ENCODE assay signal across 10 cellular contexts in the genomic region with DNA sequence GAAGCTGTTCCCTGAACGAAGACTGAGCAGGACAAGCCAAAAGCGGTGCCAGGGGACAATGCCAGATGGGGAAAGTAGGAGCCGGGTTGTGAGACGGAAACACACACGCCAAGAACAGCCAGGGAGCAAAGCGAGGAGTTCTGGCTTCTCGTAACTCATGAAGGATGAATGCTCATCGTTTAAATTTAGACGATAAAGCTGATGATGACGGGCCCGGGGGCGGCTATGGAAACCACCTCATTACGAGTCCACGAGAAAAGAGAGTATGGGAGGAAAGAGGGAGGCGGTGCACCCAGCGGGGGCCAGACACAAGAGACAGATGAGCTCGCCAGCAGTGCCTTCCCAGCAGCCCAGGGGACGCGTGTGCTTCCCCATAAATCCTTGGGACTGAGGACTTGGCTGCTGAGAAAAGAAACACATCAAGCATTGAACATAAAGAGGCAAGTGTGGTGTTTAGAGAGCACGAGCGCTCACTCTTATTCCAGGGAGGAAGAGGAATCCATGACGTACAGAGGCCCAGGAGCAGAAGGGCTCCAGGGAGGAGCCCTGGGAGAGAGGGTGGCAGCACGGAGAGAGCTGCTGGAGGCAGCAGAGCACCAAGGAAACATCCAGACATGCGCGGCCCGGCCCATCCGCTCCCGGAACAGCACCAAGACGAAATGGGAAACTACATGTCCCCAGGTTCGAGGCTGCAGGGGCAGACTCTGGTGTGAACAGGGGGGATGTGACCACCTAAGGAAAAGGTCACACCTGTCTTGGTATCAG.
DNase-seq lines count a peak whose midpoint lies in the region; ATAC-seq and TF ChIP-seq lines count a peak whose summit lies in the region.
"Had no signal": no experiment of that assay in that cellular context is flagged by ENCODE, and none has a peak within 500 bp of the region (broad histone marks: within the 10 kb centered on the region; RNA-seq: fewer than 3 reads in every experiment).

No MANE protein-coding gene starts in this region.

- H3K9me3 ChIP-seq in SK-N-MC (ENCODE audit: low read depth, low read length): no peaks in the 10 kb centered on the region
- H3K9me3 ChIP-seq in smooth muscle cell (replicated peaks; ENCODE audit: low read depth): no peaks in the 10 kb centered on the region

- H3K79me2 ChIP-seq in smooth muscle cell (ENCODE audit: low read depth): no peaks in the 10 kb centered on the region

- H3K27me3 Mint-ChIP-seq in WTC11 (ENCODE audit: low read depth): no peaks in the 10 kb centered on the region

- no peak overlapping the region for H3K4me3 ChIP-seq in SK-N-MC
- H3K4me3 ChIP-seq in smooth muscle cell: no peak overlapping the region

- H3K4me1 Mint-ChIP-seq in WTC11: no peaks in the 10 kb centered on the region

- H3K9me3 Mint-ChIP-seq in WTC11: no peaks in the 10 kb centered on the region

- no peak overlapping the region for H3K4me3 Mint-ChIP-seq in WTC11

- H3K36me3 Mint-ChIP-seq in WTC11: peaks cover 45% of the 10 kb centered on the region

- H3F3A ChIP-seq in smooth muscle cell (ENCODE audit: low read depth): no peaks in the 10 kb centered on the region

- WGBS in smooth muscle cell (ENCODE audit: low lambda C conversion rate): 78% methylated on average over 30 of the region's 30 CpGs

- no peak overlapping the region for H2AFZ ChIP-seq in smooth muscle cell (ENCODE audit: low read depth)

- TF ChIP-seq CTCF in C4-2B (conservative IDR thresholded peaks at IDR 0.05) (no peak), smooth muscle cell (IDR thresholded peaks at IDR 0.05; ENCODE audit: borderline replicate concordance, insufficient read depth, poor library complexity, severe bottlenecking) (no peak), WTC11 (IDR thresholded peaks at IDR 0.05) (no peak), GM10248 (IDR thresholded peaks at IDR 0.05; ENCODE audit: control extremely low read depth, extremely low read depth, low read depth, missing control alignments) (no peak)

- peak overlapping the region; percentile 75 for H3K27ac ChIP-seq in C4-2B
- H3K27ac ChIP-seq in SK-N-MC: peak overlapping the region; percentile 35; the same call in 1 of the 2 replicates
- H3K27ac ChIP-seq in smooth muscle cell (ENCODE audit: low read depth): peak overlapping the region; percentile 17

- POLR2A ChIA-PET in WTC11 (lab: Charles Lee): no interaction called here
- POLR2A ChIA-PET in GM10248 (lab: Yijun Ruan, JAX): no interaction called here

- no peak for DNase-seq in SK-N-MC (ENCODE audit: low read depth, low spot score)
- DNase-seq in globus pallidus (ENCODE audit: low spot score): peak; percentile 58
- no peak for DNase-seq in smooth muscle cell (lab: John Stamatoyannopoulos, UW; ENCODE audit: unreplicated experiment)
- no peak for DNase-seq in NCI-H2081 (lab: John Stamatoyannopoulos, UW)
- DNase-seq in WTC11 (ENCODE audit: low spot score): no peak
- DNase-seq in GM10248 (ENCODE audit: extremely low spot score): no peak
- DNase-seq: activated CD4-positive, CD25-positive, alpha-beta regulatory T cell treated with anti-CD3 and anti-CD28 coated beads, Interleukin-2, amount 50 U/mL, for 72 hours; NCI-H2081 treated with DMSO at 0.1 percent for 48 hours had no signal

- H3K36me3 ChIP-seq in SK-N-MC (ENCODE audit: insufficient read depth, low read length): peaks cover 73% of the 10 kb centered on the region
- H3K36me3 ChIP-seq in smooth muscle cell (ENCODE audit: low read depth): peaks cover 8% of the 10 kb centered on the region

- H3K27ac Mint-ChIP-seq in WTC11: no peak overlapping the region

- H3K4me2 ChIP-seq in smooth muscle cell: no peak overlapping the region

- no peaks in the 10 kb centered on the region for H4K20me1 ChIP-seq in smooth muscle cell (ENCODE audit: low read depth)

- CTCF ChIA-PET in WTC11 (lab: Charles Lee) (interaction anchor here (0.8 to 1.4 kb wide), 2 partner anchors 15 to 24 kb away, joined by 3 to 4 read pairs; no protein-coding TSS in a partner anchor), GM10248 (lab: Yijun Ruan, JAX) (interaction anchor here (0.7 to 2.2 kb wide), 3 partner anchors 10 to 18 kb away, joined by 3 to 11 read pairs (median 5); no protein-coding TSS in a partner anchor)

- ATAC-seq in HG02852 (IDR thresholded peaks at IDR 0.05; ENCODE audit: unreplicated experiment) (no peak), WTC11 (no peak)

- no peak overlapping the region for H3K9ac ChIP-seq in SK-N-MC (ENCODE audit: insufficient read length)
- H3K9ac ChIP-seq in smooth muscle cell (ENCODE audit: low read depth): no peak overlapping the region

- no peaks in the 10 kb centered on the region for H3K27me3 ChIP-seq in smooth muscle cell (ENCODE audit: low read depth)

- no peaks in the 10 kb centered on the region for H3K4me1 ChIP-seq in smooth muscle cell (ENCODE audit: low read depth)

TF ChIP-seq in WTC11, 78 proteins besides CTCF, POLR2A, EP300 and RAD21:
- TF ChIP-seq, protein P1, sequence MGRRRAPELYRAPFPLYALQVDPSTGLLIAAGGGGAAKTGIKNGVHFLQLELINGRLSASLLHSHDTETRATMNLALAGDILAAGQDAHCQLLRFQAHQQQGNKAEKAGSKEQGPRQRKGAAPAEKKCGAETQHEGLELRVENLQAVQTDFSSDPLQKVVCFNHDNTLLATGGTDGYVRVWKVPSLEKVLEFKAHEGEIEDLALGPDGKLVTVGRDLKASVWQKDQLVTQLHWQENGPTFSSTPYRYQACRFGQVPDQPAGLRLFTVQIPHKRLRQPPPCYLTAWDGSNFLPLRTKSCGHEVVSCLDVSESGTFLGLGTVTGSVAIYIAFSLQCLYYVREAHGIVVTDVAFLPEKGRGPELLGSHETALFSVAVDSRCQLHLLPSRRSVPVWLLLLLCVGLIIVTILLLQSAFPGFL (CRISPR knock-in tag; IDR thresholded peaks at IDR 0.05; ENCODE audit: borderline replicate concordance): no peak
- TF ChIP-seq, protein P2, sequence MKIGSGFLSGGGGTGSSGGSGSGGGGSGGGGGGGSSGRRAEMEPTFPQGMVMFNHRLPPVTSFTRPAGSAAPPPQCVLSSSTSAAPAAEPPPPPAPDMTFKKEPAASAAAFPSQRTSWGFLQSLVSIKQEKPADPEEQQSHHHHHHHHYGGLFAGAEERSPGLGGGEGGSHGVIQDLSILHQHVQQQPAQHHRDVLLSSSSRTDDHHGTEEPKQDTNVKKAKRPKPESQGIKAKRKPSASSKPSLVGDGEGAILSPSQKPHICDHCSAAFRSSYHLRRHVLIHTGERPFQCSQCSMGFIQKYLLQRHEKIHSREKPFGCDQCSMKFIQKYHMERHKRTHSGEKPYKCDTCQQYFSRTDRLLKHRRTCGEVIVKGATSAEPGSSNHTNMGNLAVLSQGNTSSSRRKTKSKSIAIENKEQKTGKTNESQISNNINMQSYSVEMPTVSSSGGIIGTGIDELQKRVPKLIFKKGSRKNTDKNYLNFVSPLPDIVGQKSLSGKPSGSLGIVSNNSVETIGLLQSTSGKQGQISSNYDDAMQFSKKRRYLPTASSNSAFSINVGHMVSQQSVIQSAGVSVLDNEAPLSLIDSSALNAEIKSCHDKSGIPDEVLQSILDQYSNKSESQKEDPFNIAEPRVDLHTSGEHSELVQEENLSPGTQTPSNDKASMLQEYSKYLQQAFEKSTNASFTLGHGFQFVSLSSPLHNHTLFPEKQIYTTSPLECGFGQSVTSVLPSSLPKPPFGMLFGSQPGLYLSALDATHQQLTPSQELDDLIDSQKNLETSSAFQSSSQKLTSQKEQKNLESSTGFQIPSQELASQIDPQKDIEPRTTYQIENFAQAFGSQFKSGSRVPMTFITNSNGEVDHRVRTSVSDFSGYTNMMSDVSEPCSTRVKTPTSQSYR (CRISPR knock-in tag; IDR thresholded peaks at IDR 0.05): no peak
- no peak for TF ChIP-seq SOX15 (CRISPR knock-in tag; IDR thresholded peaks at IDR 0.05)
TF ChIP-seq in WTC11: peak in this region for 0.

Comparison
In these comparisons a context has a peak if more than half of its experiments do, and no peak if none do; other contexts are left out.
1. H3K27ac ChIP-seq: peak in every context shown above with its lines; median percentile 75 in C4-2B; 35 in SK-N-MC; 17 in smooth muscle cell.